In the genomic region with DNA sequence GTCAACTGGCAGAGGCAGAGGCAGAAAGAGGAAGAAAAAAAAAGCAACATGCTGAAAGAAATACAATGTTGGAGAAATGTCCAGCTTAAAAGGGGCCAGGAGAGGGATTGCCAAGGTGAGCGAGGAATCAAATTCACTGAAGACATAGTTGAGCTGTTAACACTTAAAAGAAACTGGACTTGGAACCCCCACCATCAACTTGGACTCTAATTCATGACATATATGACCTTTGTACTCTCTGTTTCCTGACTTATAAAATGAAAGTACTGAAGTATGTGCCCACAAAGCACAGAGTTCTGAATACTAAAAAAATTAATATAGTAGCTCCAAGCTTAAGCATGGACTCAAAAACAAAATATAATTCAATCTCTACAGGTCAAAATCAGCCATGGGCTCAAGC, we compare ENCODE assay signal across 25 cellular contexts. TPM values are rescaled to one million over a fixed set of nuclear protein-coding genes. Genes with fewer than 3 reads are reported as not detected.
"Had no signal": no experiment of that assay in that cellular context is flagged by ENCODE, and none has a peak within 500 bp of the region (broad histone marks: within the 10 kb centered on the region; RNA-seq: fewer than 3 reads in every experiment).

No MANE protein-coding gene starts in this region.

- H3K27me3 ChIP-seq: body of pancreas, hepatocyte, sigmoid colon had no signal

- H2AFZ ChIP-seq: hepatocyte had no signal

- ATAC-seq: activated CD8-positive, alpha-beta T cell treated with anti-CD3 and anti-CD28 coated beads, Interleukin-2, amount 10 ng/mL, durations not matched to agents 7 days and 5 days; body of pancreas; foreskin keratinocyte; natural killer cell treated with Interleukin-12 subunit alpha and Interleukin-12 subunit beta and Interleukin-15 and Interleukin-18, amount 100 ng/mL, for 72 hours; stimulated activated naive B cell treated with anti-CD40 and anti-IgM and Interleukin-4, amounts not matched to agents 10 μg/mL and 1 μg/mL and 100 μg/mL, for 72 hours had no signal

- DNase-seq: activated CD4-positive, alpha-beta T cell treated with anti-CD3 and anti-CD28 coated beads, Interleukin-2, amount 10 ng/mL, durations not matched to agents 24 days and 14 days; activated CD8-positive, alpha-beta T cell treated with anti-CD3 and anti-CD28 coated beads, Interleukin-2, amount 10 ng/mL, durations not matched to agents 7 days and 5 days; activated naive CD4-positive, alpha-beta T cell treated with Interleukin-2 at 50 U/mL for 16 hours; activated naive CD8-positive, alpha-beta T cell treated with anti-CD3 and anti-CD28 coated beads, Interleukin-2, amount 10 ng/mL, durations not matched to agents 7 days and 5 days; activated T-cell treated with anti-CD3 and anti-CD28 coated beads, Interleukin-2, amount 50 U/mL, for 24 hours; amygdala; body of pancreas; endodermal cell; foreskin keratinocyte; lower lobe of right lung; nucleus accumbens; sigmoid colon; spleen; stimulated activated CD4-positive, alpha-beta T cell treated with anti-CD3 and anti-CD28 coated beads, Interleukin-4, amount 100 ng/mL, for 4 hours; stimulated activated naive B cell treated with anti-CD40 and anti-IgM and Interleukin-4, amounts not matched to agents 10 μg/mL and 1 μg/mL and 100 μg/mL, for 72 hours; T1000; upper lobe of right lung had no signal

- H3K9me3 Mint-ChIP-seq: activated CD4-positive, alpha-beta T cell treated with anti-CD3 and anti-CD28 coated beads, Interleukin-2, amount 10 ng/mL, durations not matched to agents 24 days and 14 days; activated naive CD8-positive, alpha-beta T cell treated with anti-CD3 and anti-CD28 coated beads, Interleukin-2, amount 10 ng/mL, durations not matched to agents 7 days and 5 days; activated T-cell treated with anti-CD3 and anti-CD28 coated beads, Interleukin-2, amount 50 U/mL, for 24 hours; activated T-helper 2 cell treated with anti-CD3 and anti-CD28 coated beads, Interferon-gamma antibody, Interleukin-2, Interleukin-4, amounts not matched to agents 10 μg/mL and 5 μg/mL and 100 μg/mL, durations not matched to agents 14 hours and 24 hours and 36 hours; endodermal cell; natural killer cell treated with Interleukin-12 subunit alpha and Interleukin-12 subunit beta and Interleukin-15 and Interleukin-18, amount 100 ng/mL, for 72 hours; stimulated activated naive B cell treated with anti-CD40 and anti-IgM and Interleukin-4, amounts not matched to agents 10 μg/mL and 1 μg/mL and 100 μg/mL, for 72 hours had no signal

- H3K79me2 ChIP-seq: hepatocyte had no signal

- H3K4me2 ChIP-seq: hepatocyte had no signal

- H3K27ac ChIP-seq: body of pancreas, epithelial cell of prostate, foreskin keratinocyte, hepatocyte, lower lobe of right lung, sigmoid colon, upper lobe of right lung had no signal

- H3K4me1 Mint-ChIP-seq: activated CD4-positive, alpha-beta T cell treated with anti-CD3 and anti-CD28 coated beads, Interleukin-2, amount 10 ng/mL, durations not matched to agents 24 days and 14 days; activated naive CD8-positive, alpha-beta T cell treated with anti-CD3 and anti-CD28 coated beads, Interleukin-2, amount 10 ng/mL, durations not matched to agents 7 days and 5 days had no signal

- H3K4me3 Mint-ChIP-seq: activated CD4-positive, alpha-beta T cell treated with anti-CD3 and anti-CD28 coated beads, Interleukin-2, amount 10 ng/mL, durations not matched to agents 24 days and 14 days; activated CD8-positive, alpha-beta T cell treated with anti-CD3 and anti-CD28 coated beads, Interleukin-2, amount 10 ng/mL, durations not matched to agents 7 days and 5 days; activated naive CD8-positive, alpha-beta T cell treated with anti-CD3 and anti-CD28 coated beads, Interleukin-2, amount 10 ng/mL, durations not matched to agents 7 days and 5 days; activated T-cell treated with anti-CD3 and anti-CD28 coated beads, Interleukin-2, amount 50 U/mL, for 24 hours; endodermal cell; natural killer cell treated with Interleukin-12 subunit alpha and Interleukin-12 subunit beta and Interleukin-15 and Interleukin-18, amount 100 ng/mL, for 72 hours; stimulated activated naive B cell treated with anti-CD40 and anti-IgM and Interleukin-4, amounts not matched to agents 10 μg/mL and 1 μg/mL and 100 μg/mL, for 72 hours had no signal

- H3K9me3 ChIP-seq: body of pancreas, lower lobe of right lung, sigmoid colon, spleen, upper lobe of right lung had no signal

- H3K4me1 ChIP-seq: body of pancreas, foreskin keratinocyte, lower lobe of right lung, sigmoid colon, upper lobe of right lung had no signal

- H3K36me3 Mint-ChIP-seq: activated naive CD8-positive, alpha-beta T cell treated with anti-CD3 and anti-CD28 coated beads, Interleukin-2, amount 10 ng/mL, durations not matched to agents 7 days and 5 days; natural killer cell treated with Interleukin-12 subunit alpha and Interleukin-12 subunit beta and Interleukin-15 and Interleukin-18, amount 100 ng/mL, for 72 hours; stimulated activated naive B cell treated with anti-CD40 and anti-IgM and Interleukin-4, amounts not matched to agents 10 μg/mL and 1 μg/mL and 100 μg/mL, for 72 hours had no signal

- H3K4me3 ChIP-seq: body of pancreas, hepatocyte, lower lobe of right lung, sigmoid colon, upper lobe of right lung had no signal

- H3K36me3 ChIP-seq: lower lobe of right lung, sigmoid colon, spleen, upper lobe of right lung had no signal

- H3K27ac Mint-ChIP-seq: activated CD4-positive, alpha-beta T cell treated with anti-CD3 and anti-CD28 coated beads, Interleukin-2, amount 10 ng/mL, durations not matched to agents 24 days and 14 days; activated CD8-positive, alpha-beta T cell treated with anti-CD3 and anti-CD28 coated beads, Interleukin-2, amount 10 ng/mL, durations not matched to agents 7 days and 5 days; activated naive CD8-positive, alpha-beta T cell treated with anti-CD3 and anti-CD28 coated beads, Interleukin-2, amount 10 ng/mL, durations not matched to agents 7 days and 5 days; activated T-cell treated with anti-CD3 and anti-CD28 coated beads, Interleukin-2, amount 50 U/mL, for 24 hours; activated T-helper 2 cell treated with anti-CD3 and anti-CD28 coated beads, Interferon-gamma antibody, Interleukin-2, Interleukin-4, amounts not matched to agents 10 μg/mL and 5 μg/mL and 100 μg/mL, durations not matched to agents 14 hours and 24 hours and 36 hours; endodermal cell; natural killer cell treated with Interleukin-12 subunit alpha and Interleukin-12 subunit beta and Interleukin-15 and Interleukin-18, amount 100 ng/mL, for 72 hours; stimulated activated naive B cell treated with anti-CD40 and anti-IgM and Interleukin-4, amounts not matched to agents 10 μg/mL and 1 μg/mL and 100 μg/mL, for 72 hours had no signal

RNA-seq across cellular contexts. Expression of a gene that starts 16.1 kb away (rescaled TPM):
- total RNA-seq: activated CD4-positive, alpha-beta T cell treated with anti-CD3 and anti-CD28 coated beads, Interleukin-2, amount 10 ng/mL, durations not matched to agents 24 days and 14 days; activated CD8-positive, alpha-beta T cell treated with anti-CD3 and anti-CD28 coated beads, Interleukin-2, amount 10 ng/mL, durations not matched to agents 7 days and 5 days; activated naive CD8-positive, alpha-beta T cell treated with anti-CD3 and anti-CD28 coated beads, Interleukin-2, amount 10 ng/mL, durations not matched to agents 7 days and 5 days; activated T-helper 2 cell treated with anti-CD3 and anti-CD28 coated beads, Interferon-gamma antibody, Interleukin-2, Interleukin-4, amounts not matched to agents 10 μg/mL and 5 μg/mL and 100 μg/mL, durations not matched to agents 14 hours and 24 hours and 36 hours; body of pancreas; cardiac septum; endodermal cell; fibroblast of lung; hepatocyte; lower lobe of right lung; mesenteric fat pad; natural killer cell treated with Interleukin-12 subunit alpha and Interleukin-12 subunit beta and Interleukin-15 and Interleukin-18, amount 100 ng/mL, for 72 hours; sigmoid colon; spleen; upper lobe of right lung had no signal

RNA-seq across cellular contexts. Expression of a gene that starts 26.0 kb away (rescaled TPM):
- total RNA-seq: activated CD4-positive, alpha-beta T cell treated with anti-CD3 and anti-CD28 coated beads, Interleukin-2, amount 10 ng/mL, durations not matched to agents 24 days and 14 days; activated CD8-positive, alpha-beta T cell treated with anti-CD3 and anti-CD28 coated beads, Interleukin-2, amount 10 ng/mL, durations not matched to agents 7 days and 5 days; activated naive CD8-positive, alpha-beta T cell treated with anti-CD3 and anti-CD28 coated beads, Interleukin-2, amount 10 ng/mL, durations not matched to agents 7 days and 5 days; activated T-helper 2 cell treated with anti-CD3 and anti-CD28 coated beads, Interferon-gamma antibody, Interleukin-2, Interleukin-4, amounts not matched to agents 10 μg/mL and 5 μg/mL and 100 μg/mL, durations not matched to agents 14 hours and 24 hours and 36 hours; body of pancreas; cardiac septum; dermis microvascular lymphatic vessel endothelial cell; endodermal cell; fibroblast of lung; foreskin keratinocyte; hepatocyte; lower lobe of right lung; mesenteric fat pad; natural killer cell treated with Interleukin-12 subunit alpha and Interleukin-12 subunit beta and Interleukin-15 and Interleukin-18, amount 100 ng/mL, for 72 hours; sigmoid colon; spleen; upper lobe of right lung had no signal

RNA-seq across cellular contexts. Expression of a gene that starts 30.2 kb away (rescaled TPM):
- total RNA-seq: activated CD4-positive, alpha-beta T cell treated with anti-CD3 and anti-CD28 coated beads, Interleukin-2, amount 10 ng/mL, durations not matched to agents 24 days and 14 days; activated CD8-positive, alpha-beta T cell treated with anti-CD3 and anti-CD28 coated beads, Interleukin-2, amount 10 ng/mL, durations not matched to agents 7 days and 5 days; activated naive CD8-positive, alpha-beta T cell treated with anti-CD3 and anti-CD28 coated beads, Interleukin-2, amount 10 ng/mL, durations not matched to agents 7 days and 5 days; activated T-helper 2 cell treated with anti-CD3 and anti-CD28 coated beads, Interferon-gamma antibody, Interleukin-2, Interleukin-4, amounts not matched to agents 10 μg/mL and 5 μg/mL and 100 μg/mL, durations not matched to agents 14 hours and 24 hours and 36 hours; body of pancreas; cardiac septum; dermis microvascular lymphatic vessel endothelial cell; endodermal cell; fibroblast of lung; foreskin keratinocyte; hepatocyte; lower lobe of right lung; mesenteric fat pad; natural killer cell treated with Interleukin-12 subunit alpha and Interleukin-12 subunit beta and Interleukin-15 and Interleukin-18, amount 100 ng/mL, for 72 hours; sigmoid colon; spleen; upper lobe of right lung had no signal
